22 cellular contexts compared by ENCODE assay signal in genomic region chr3:62233065-62233464, GRCh38.
DNase-seq lines count a peak whose midpoint lies in the region; ATAC-seq and TF ChIP-seq lines count a peak whose summit lies in the region.
"Had no signal": no experiment of that assay in that cellular context is flagged by ENCODE, and none has a peak within 500 bp of the region (broad histone marks: within the 10 kb centered on the region; RNA-seq: fewer than 3 reads in every experiment).

No MANE protein-coding gene starts in this region.

- no peaks in the 10 kb centered on the region for H3K27me3 ChIP-seq in MM.1S (replicated peaks; ENCODE audit: insufficient read depth, low read length)

- peaks cover 23% of the 10 kb centered on the region for H3F3A ChIP-seq in MM.1S (ENCODE audit: insufficient read depth, low read length)

- H3K27me3 Mint-ChIP-seq in endothelial cell (ENCODE audit: unreplicated experiment) (peaks cover 2% of the 10 kb centered on the region), progenitor cell of endocrine pancreas (no peaks in the 10 kb centered on the region), mesothelial cell of epicardium (ENCODE audit: low read depth) (no peaks in the 10 kb centered on the region)
- H3K27me3 Mint-ChIP-seq in effector memory CD8-positive, alpha-beta T cell = no peaks in the 10 kb centered on the region

- no peaks in the 10 kb centered on the region for H3K9me3 ChIP-seq in MM.1S (replicated peaks; ENCODE audit: insufficient read depth, low read length)
- H3K9me3 ChIP-seq: SK-N-SH had no signal

- no peaks in the 10 kb centered on the region for H3K9me2 ChIP-seq in MM.1S (replicated peaks; ENCODE audit: insufficient read depth, low read length)
- H3K9me2 ChIP-seq: SK-N-SH had no signal

- no peaks in the 10 kb centered on the region for H3K79me2 ChIP-seq in MM.1S (ENCODE audit: low read length)

- H3K4me3 ChIP-seq in MM.1S (ENCODE audit: low read length) = no peak overlapping the region

- TF ChIP-seq CTCF in MM.1S (IDR thresholded peaks at IDR 0.05; ENCODE audit: low read length) (no peak), endothelial cell (IDR thresholded peaks at IDR 0.05; ENCODE audit: unreplicated experiment) (no peak), progenitor cell of endocrine pancreas (IDR thresholded peaks at IDR 0.05; ENCODE audit: unreplicated experiment) (no peak), mesothelial cell of epicardium (IDR thresholded peaks at IDR 0.05; ENCODE audit: unreplicated experiment) (no peak)

- H3K4me2 ChIP-seq in MM.1S (ENCODE audit: low read depth, low read length) = peak overlapping the region; percentile 36
- H3K4me2 ChIP-seq: SK-N-SH had no signal

- H3K4me1 Mint-ChIP-seq in endothelial cell (ENCODE audit: unreplicated experiment) (peaks cover 6% of the 10 kb centered on the region), progenitor cell of endocrine pancreas (ENCODE audit: low read depth) (no peaks in the 10 kb centered on the region), mesothelial cell of epicardium (peaks cover 13% of the 10 kb centered on the region)
- H3K4me1 Mint-ChIP-seq in effector memory CD8-positive, alpha-beta T cell (ENCODE audit: low read depth in 2 of 2) = no peaks in the 10 kb centered on the region
- H3K4me1 Mint-ChIP-seq: CD4-positive, CD25-positive, alpha-beta regulatory T cell had no signal

- no peak overlapping the region for H3K9ac ChIP-seq in MM.1S (ENCODE audit: low read length)
- H3K9ac ChIP-seq: SK-N-SH had no signal

- DNase-seq in ELF-1 (ENCODE audit: low read depth, low spot score) (peak; percentile 20), MM.1S (no peak), endothelial cell (ENCODE audit: low spot score) (peak; percentile 7), progenitor cell of endocrine pancreas (ENCODE audit: low spot score, unreplicated experiment) (no peak), NCI-H2171 (lab: John Stamatoyannopoulos, UW) (no peak), mesothelial cell of epicardium (ENCODE audit: low spot score in 2 of 2, unreplicated experiment in 2 of 2) (no peak)
- DNase-seq in effector memory CD8-positive, alpha-beta T cell = no peak
- DNase-seq: AML-193; CD4-positive, CD25-positive, alpha-beta regulatory T cell; COR-L47; DMS153; KBM-7; MV-4-11; NCI-H1417; NCI-H187; NCI-H2107; NCI-H2227 treated with DMSO at 0.1 percent for 48 hours; NCI-H510A treated with DMSO at 0.1 percent for 48 hours; PC-3; RPMI8226; SHP77 treated with DMSO at 0.1 percent for 48 hours; SK-N-SH had no signal

- H3K9me3 Mint-ChIP-seq in endothelial cell (ENCODE audit: unreplicated experiment) (no peaks in the 10 kb centered on the region), progenitor cell of endocrine pancreas (ENCODE audit: low read depth) (no peaks in the 10 kb centered on the region), mesothelial cell of epicardium (no peaks in the 10 kb centered on the region)
- no peaks in the 10 kb centered on the region for H3K9me3 Mint-ChIP-seq in effector memory CD8-positive, alpha-beta T cell

- no peaks in the 10 kb centered on the region for H4K20me1 ChIP-seq in MM.1S (ENCODE audit: insufficient read depth, low read length)

- H3K36me3 ChIP-seq in MM.1S (replicated peaks; ENCODE audit: insufficient read depth, low read length) = no peaks in the 10 kb centered on the region

- H3K27ac Mint-ChIP-seq in endothelial cell (ENCODE audit: unreplicated experiment) = no peak overlapping the region
- H3K27ac Mint-ChIP-seq in progenitor cell of endocrine pancreas = peak overlapping the region; percentile 72
- no peak overlapping the region for H3K27ac Mint-ChIP-seq in effector memory CD8-positive, alpha-beta T cell
- no peak overlapping the region for H3K27ac Mint-ChIP-seq in mesothelial cell of epicardium
- H3K27ac Mint-ChIP-seq: CD4-positive, CD25-positive, alpha-beta regulatory T cell had no signal

- no peak for ATAC-seq in effector memory CD8-positive, alpha-beta T cell (replicated peaks)
- ATAC-seq: PC-3 had no signal

- peaks cover 25% of the 10 kb centered on the region for H3K4me1 ChIP-seq in MM.1S (ENCODE audit: low read length)

- no peak overlapping the region for H2AFZ ChIP-seq in MM.1S (ENCODE audit: low read length)

- H3K27ac ChIP-seq in MM.1S (ENCODE audit: low read length) = peak overlapping the region; percentile 15; the same call in 1 of the 2 replicates

- no peak overlapping the region for H3K4me3 Mint-ChIP-seq in endothelial cell (ENCODE audit: unreplicated experiment)
- no peak overlapping the region for H3K4me3 Mint-ChIP-seq in progenitor cell of endocrine pancreas (ENCODE audit: low read depth)
- no peak overlapping the region for H3K4me3 Mint-ChIP-seq in effector memory CD8-positive, alpha-beta T cell
- no peak overlapping the region for H3K4me3 Mint-ChIP-seq in mesothelial cell of epicardium
- H3K4me3 Mint-ChIP-seq: CD4-positive, CD25-positive, alpha-beta regulatory T cell had no signal

- H3K36me3 Mint-ChIP-seq in endothelial cell (ENCODE audit: low read depth, unreplicated experiment) (no peaks in the 10 kb centered on the region), progenitor cell of endocrine pancreas (ENCODE audit: insufficient read depth) (no peaks in the 10 kb centered on the region), mesothelial cell of epicardium (no peaks in the 10 kb centered on the region)
- no peaks in the 10 kb centered on the region for H3K36me3 Mint-ChIP-seq in effector memory CD8-positive, alpha-beta T cell (ENCODE audit: insufficient read depth)
- H3K36me3 Mint-ChIP-seq: CD4-positive, CD25-positive, alpha-beta regulatory T cell had no signal

Comparison
In these comparisons a context has a peak if more than half of its experiments do, and no peak if none do; other contexts are left out.
1. DNase-seq: peak in ELF-1 (single experiment) and endothelial cell (single experiment); none in MM.1S (single experiment), progenitor cell of endocrine pancreas (single experiment), effector memory CD8-positive, alpha-beta T cell (0 of 3), NCI-H2171 (single experiment) and mesothelial cell of epicardium (0 of 2).